In the genomic region with DNA sequence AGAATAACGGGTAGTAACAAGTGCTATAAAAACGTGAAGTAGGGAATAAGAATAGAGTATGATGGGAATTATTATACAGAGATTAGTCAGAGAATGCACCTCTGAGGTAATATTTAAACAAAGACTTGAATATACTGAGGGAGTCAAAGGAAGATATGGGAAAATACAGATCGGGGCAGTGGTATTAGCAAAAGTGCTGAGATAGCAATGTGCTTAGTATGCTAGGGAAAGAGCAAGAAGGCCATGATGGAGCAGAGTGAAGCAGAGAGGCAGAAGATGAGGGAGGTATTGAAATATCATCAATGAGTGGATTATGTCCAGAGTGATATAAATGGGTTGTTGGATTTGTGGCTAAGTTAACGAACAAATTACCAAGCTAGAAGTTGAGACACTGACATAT, we compare ENCODE assay signal across 22 cellular contexts.
A peak's percentile ranks its signal among the peaks of the same experiment; 100 is the strongest.
DNase-seq lines count a peak whose midpoint lies in the region; ATAC-seq, FAIRE-seq and TF ChIP-seq lines count a peak whose summit lies in the region.
"Had no signal": no experiment of that assay in that cellular context is flagged by ENCODE, and none has a peak within 500 bp of the region (broad histone marks: within the 10 kb centered on the region; RNA-seq: fewer than 3 reads in every experiment).

No MANE protein-coding gene starts in this region.

- FAIRE-seq in small intestine (lab: Jason Lieb, UNC) = no peak
- FAIRE-seq: GM12891, GM19239, H1 had no signal

- H3K27ac Mint-ChIP-seq in activated T-cell treated with anti-CD3 and anti-CD28 coated beads, Interleukin-2, amount 50 U/mL, for 72 hours = peak overlapping the region; percentile 60
- H3K27ac Mint-ChIP-seq in HFFc6 (peak overlapping the region; percentile 6; the same call in 1 of the 2 replicates), chondrocyte (ENCODE audit: unreplicated experiment) (peak overlapping the region; percentile 58)
- H3K27ac Mint-ChIP-seq: B cell; CD4-positive, alpha-beta T cell had no signal

- no peaks in the 10 kb centered on the region for H3K4me1 ChIP-seq in small intestine (ENCODE audit: control insufficient read depth in 2 of 2, insufficient read depth in 1 of 2, low read depth in 1 of 2, low read length in 1 of 2)

- H3K9me3 Mint-ChIP-seq in activated T-cell treated with anti-CD3 and anti-CD28 coated beads, Interleukin-2, amount 50 U/mL, for 72 hours = no peaks in the 10 kb centered on the region
- H3K9me3 Mint-ChIP-seq in HFFc6 = no peaks in the 10 kb centered on the region
- H3K9me3 Mint-ChIP-seq in chondrocyte (ENCODE audit: low read depth) = no peaks in the 10 kb centered on the region
- H3K9me3 Mint-ChIP-seq: CD4-positive, alpha-beta T cell had no signal

- 87 to 90% (median 87%) methylated on average over 4 of the region's 4 CpGs for WGBS in small intestine, 3 donors

- ATAC-seq in activated T-cell treated with anti-CD3 and anti-CD28 coated beads, Interleukin-2, amount 50 U/mL, for 72 hours (replicated peaks in 1 of 2) = no peak
- no peak for ATAC-seq in GM18505 (IDR thresholded peaks at IDR 0.05; ENCODE audit: unreplicated experiment)

- peaks cover 0 to 1% of the 10 kb centered on the region in 2 donors for H3K36me3 Mint-ChIP-seq in activated T-cell treated with anti-CD3 and anti-CD28 coated beads, Interleukin-2, amount 50 U/mL, for 72 hours (ENCODE audit: insufficient read depth in 2 of 2)
- no peaks in the 10 kb centered on the region for H3K36me3 Mint-ChIP-seq in HFFc6 (ENCODE audit: low read depth)
- no peaks in the 10 kb centered on the region for H3K36me3 Mint-ChIP-seq in chondrocyte (ENCODE audit: low read depth)

- TF ChIP-seq POLR2A in GM18505 (IDR thresholded peaks at IDR 0.05; ENCODE audit: borderline replicate concordance, extremely low read depth, insufficient read depth, insufficient read length) = no peak

- H3K27me3 ChIP-seq in small intestine (ENCODE audit: control insufficient read depth in 2 of 2, insufficient read depth in 2 of 2, low read length in 2 of 2) = no peaks in the 10 kb centered on the region

- no peak for DNase-seq in activated T-cell treated with anti-CD3 and anti-CD28 coated beads, Interleukin-2, amount 50 U/mL, for 72 hours
- DNase-seq in activated T-cell treated with anti-CD3 and anti-CD28 coated beads, Interleukin-2, amount 50 U/mL, for 48 hours = no peak
- DNase-seq in HFFc6 (no peak), chondrocyte (ENCODE audit: low spot score) (no peak), small intestine (no peak)
- DNase-seq in activated naive CD4-positive, alpha-beta T cell treated with anti-CD3 and anti-CD28 coated beads, Interleukin-2, amount 50 U/mL, for 16 hours = no peak
- DNase-seq: 8988T; ACHN; C1 segment of cervical spinal cord; Calu3; CD4-positive, alpha-beta T cell; DMS 273 treated with DMSO at 0.1 percent for 48 hours; DMS79 treated with DMSO at 0.1 percent for 48 hours; EL; HCEC 1CT; KG1 had no signal

- no peaks in the 10 kb centered on the region for H3K27me3 Mint-ChIP-seq in activated T-cell treated with anti-CD3 and anti-CD28 coated beads, Interleukin-2, amount 50 U/mL, for 72 hours (ENCODE audit: low read depth)
- H3K27me3 Mint-ChIP-seq in HFFc6 (ENCODE audit: insufficient read depth) = no peaks in the 10 kb centered on the region
- H3K27me3 Mint-ChIP-seq in chondrocyte (ENCODE audit: low read depth) = no peaks in the 10 kb centered on the region
- H3K27me3 Mint-ChIP-seq: B cell; CD4-positive, alpha-beta T cell had no signal

- H3K36me3 ChIP-seq in small intestine (ENCODE audit: control insufficient read depth in 2 of 2, insufficient read depth in 2 of 2, low read length in 2 of 2) = no peaks in the 10 kb centered on the region

- H3K4me3 Mint-ChIP-seq in activated T-cell treated with anti-CD3 and anti-CD28 coated beads, Interleukin-2, amount 50 U/mL, for 72 hours = no peak overlapping the region
- H3K4me3 Mint-ChIP-seq in HFFc6 = no peak overlapping the region
- H3K4me3 Mint-ChIP-seq in chondrocyte (ENCODE audit: unreplicated experiment) = no peak overlapping the region
- H3K4me3 Mint-ChIP-seq: B cell; CD4-positive, alpha-beta T cell had no signal

- TF ChIP-seq CTCF in HFFc6 (IDR thresholded peaks at IDR 0.05) = no peak
- no peak for TF ChIP-seq CTCF in chondrocyte (IDR thresholded peaks at IDR 0.05)

- no peak overlapping the region for H3K4me3 ChIP-seq in small intestine (ENCODE audit: low read depth in 1 of 2, low read length in 2 of 2)

- no peaks in the 10 kb centered on the region for H3K9me3 ChIP-seq in small intestine (ENCODE audit: control insufficient read depth, low read depth)

- no peaks in the 10 kb centered on the region for H3K4me1 Mint-ChIP-seq in activated T-cell treated with anti-CD3 and anti-CD28 coated beads, Interleukin-2, amount 50 U/mL, for 72 hours (ENCODE audit: low read depth)
- H3K4me1 Mint-ChIP-seq in HFFc6 (ENCODE audit: low read depth) (peaks cover 26% of the 10 kb centered on the region), chondrocyte (ENCODE audit: low read depth) (peaks cover 20% of the 10 kb centered on the region)
- H3K4me1 Mint-ChIP-seq: B cell had no signal

- no peak overlapping the region for H3K27ac ChIP-seq in small intestine (ENCODE audit: low read depth in 1 of 2, low read length in 1 of 2)
- H3K27ac ChIP-seq: HL-60 had no signal

Comparison
In these comparisons a context has a peak if more than half of its experiments do, and no peak if none do; other contexts are left out.
1. H3K27ac Mint-ChIP-seq: peak in every context shown above with its lines; median percentile 60 in activated T-cell treated with anti-CD3 and anti-CD28 coated beads, Interleukin-2, amount 50 U/mL, for 72 hours; 58 in chondrocyte; 6 in HFFc6.